In genomic region chr10:1603181-1603580, GRCh38 we compare ENCODE assay signal across 1 cellular context.
TF ChIP-seq lines count a peak whose summit lies in the region.

No MANE protein-coding gene starts in this region.

TF ChIP-seq in WTC11, 78 proteins besides CTCF, POLR2A, EP300 and RAD21 (continued from another document):
- TF ChIP-seq ZNF425 (CRISPR knock-in tag; conservative IDR thresholded peaks at IDR 0.05) (no peak), NR1H2 (CRISPR knock-in tag; IDR thresholded peaks at IDR 0.05) (no peak), RELA (CRISPR knock-in tag; IDR thresholded peaks at IDR 0.05; ENCODE audit: borderline replicate concordance) (no peak), SOX15 (CRISPR knock-in tag; IDR thresholded peaks at IDR 0.05) (no peak), ZNF396 (CRISPR knock-in tag; IDR thresholded peaks at IDR 0.05; ENCODE audit: borderline replicate concordance) (no peak), GABPB1 (CRISPR knock-in tag; IDR thresholded peaks at IDR 0.05) (no peak), ARID4B (CRISPR knock-in tag; IDR thresholded peaks at IDR 0.05; ENCODE audit: borderline replicate concordance) (no peak), TP53 (CRISPR knock-in tag; IDR thresholded peaks at IDR 0.05) (no peak)
